1 cellular context compared by ENCODE assay signal in the genomic region with DNA sequence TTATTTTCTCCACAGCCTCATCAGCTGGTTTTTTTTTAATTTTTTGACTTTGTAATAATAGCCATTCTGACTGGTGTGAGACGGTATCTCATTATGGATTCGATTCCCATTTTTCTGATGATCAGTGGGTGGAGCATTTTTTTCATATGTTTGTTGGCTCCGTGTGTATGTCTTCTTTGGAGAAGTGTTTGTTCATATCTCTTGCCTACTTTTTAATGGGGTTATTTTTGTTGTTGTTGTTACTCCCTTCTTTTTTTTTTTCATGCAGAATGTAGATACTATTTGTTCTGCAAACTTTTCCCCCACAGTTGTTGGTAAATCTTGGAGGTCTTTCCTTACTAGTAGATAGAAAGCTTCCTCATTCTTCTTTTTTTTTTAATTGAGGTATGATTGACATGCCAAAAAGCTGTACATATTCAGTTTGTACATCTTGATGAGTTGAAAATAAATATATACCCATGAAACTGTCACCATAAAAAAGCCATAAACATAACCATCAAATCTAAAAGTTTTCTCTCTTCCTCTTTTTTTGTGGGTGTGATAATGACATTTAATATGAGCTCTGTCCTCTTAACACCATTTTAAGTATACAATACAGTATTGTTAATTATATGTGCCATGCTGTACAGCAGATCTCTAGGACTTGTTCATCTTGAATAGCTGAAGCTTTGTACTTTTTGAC.
TF ChIP-seq lines count a peak whose summit lies in the region.

No MANE protein-coding gene starts in this region.

TF ChIP-seq in K562, 482 proteins besides CTCF, POLR2A, EP300 and RAD21:
- TF ChIP-seq, protein P1, sequence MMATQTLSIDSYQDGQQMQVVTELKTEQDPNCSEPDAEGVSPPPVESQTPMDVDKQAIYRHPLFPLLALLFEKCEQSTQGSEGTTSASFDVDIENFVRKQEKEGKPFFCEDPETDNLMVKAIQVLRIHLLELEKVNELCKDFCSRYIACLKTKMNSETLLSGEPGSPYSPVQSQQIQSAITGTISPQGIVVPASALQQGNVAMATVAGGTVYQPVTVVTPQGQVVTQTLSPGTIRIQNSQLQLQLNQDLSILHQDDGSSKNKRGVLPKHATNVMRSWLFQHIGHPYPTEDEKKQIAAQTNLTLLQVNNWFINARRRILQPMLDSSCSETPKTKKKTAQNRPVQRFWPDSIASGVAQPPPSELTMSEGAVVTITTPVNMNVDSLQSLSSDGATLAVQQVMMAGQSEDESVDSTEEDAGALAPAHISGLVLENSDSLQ (IDR thresholded peaks at IDR 0.05): peak; percentile 58
- no peak for TF ChIP-seq ZNF232 (CRISPR knock-in tag; IDR thresholded peaks at IDR 0.05)
- TF ChIP-seq, protein P2, sequence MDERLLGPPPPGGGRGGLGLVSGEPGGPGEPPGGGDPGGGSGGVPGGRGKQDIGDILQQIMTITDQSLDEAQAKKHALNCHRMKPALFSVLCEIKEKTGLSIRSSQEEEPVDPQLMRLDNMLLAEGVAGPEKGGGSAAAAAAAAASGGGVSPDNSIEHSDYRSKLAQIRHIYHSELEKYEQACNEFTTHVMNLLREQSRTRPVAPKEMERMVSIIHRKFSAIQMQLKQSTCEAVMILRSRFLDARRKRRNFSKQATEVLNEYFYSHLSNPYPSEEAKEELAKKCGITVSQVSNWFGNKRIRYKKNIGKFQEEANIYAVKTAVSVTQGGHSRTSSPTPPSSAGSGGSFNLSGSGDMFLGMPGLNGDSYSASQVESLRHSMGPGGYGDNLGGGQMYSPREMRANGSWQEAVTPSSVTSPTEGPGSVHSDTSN (CRISPR knock-in tag; IDR thresholded peaks at IDR 0.05; ENCODE audit: low read depth): no peak
- TF ChIP-seq, protein P2 (tag; conservative IDR thresholded peaks at IDR 0.05; ENCODE audit: low read depth): 0 out of 2 replicates have a peak, but pooled peaks have one; percentile 9
